Comparison of ENCODE assay signal across 1 cellular context in the genomic region with DNA sequence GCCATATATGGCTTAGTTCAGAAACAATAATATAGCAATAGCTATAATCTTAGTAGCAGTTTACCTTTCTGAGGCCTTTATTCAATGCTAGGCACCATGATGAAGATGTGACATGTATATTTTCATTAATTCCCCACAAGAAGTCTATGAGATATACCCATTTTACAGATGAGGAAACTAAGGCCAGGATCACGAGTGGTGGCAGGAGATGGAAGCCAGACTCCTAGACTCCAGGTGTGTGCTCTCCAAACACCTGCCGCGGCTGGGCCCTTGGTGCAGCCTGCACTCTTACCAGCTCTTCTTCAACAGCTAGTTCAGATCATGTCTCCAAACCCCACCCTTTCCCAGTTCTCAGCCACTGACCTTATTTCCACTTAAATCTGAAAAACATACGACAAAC.
TF ChIP-seq lines count a peak whose summit lies in the region.

No MANE protein-coding gene starts in this region.

TF ChIP-seq in K562, 482 proteins besides CTCF, POLR2A, EP300 and RAD21:
- TF ChIP-seq BRCA1 (IDR thresholded peaks at IDR 0.05) (no peak), BRCA1 (CRISPR knock-in tag; IDR thresholded peaks at IDR 0.05) (no peak), SIN3A (IDR thresholded peaks at IDR 0.05; ENCODE audit: borderline replicate concordance in 2 of 2, control insufficient read depth in 1 of 2, low read depth in 2 of 2, low read length in 2 of 2) (no peak), GABPA (tag; conservative IDR thresholded peaks at IDR 0.05; ENCODE audit: low read depth) (no peak), ADNP (tag; IDR thresholded peaks at IDR 0.05) (peak; percentile 89), CBX1 (IDR thresholded peaks at IDR 0.05; ENCODE audit: low read depth) (peak; percentile 48; the same call in 1 of the 2 replicates), TCF3 (CRISPR knock-in tag; IDR thresholded peaks at IDR 0.05) (no peak), CHD4 (IDR thresholded peaks at IDR 0.05; ENCODE audit: insufficient read depth, insufficient replicate concordance, low read depth, low read length, poor library complexity, severe bottlenecking) (peak; percentile 78), E2F3 (CRISPR knock-in tag; IDR thresholded peaks at IDR 0.05) (no peak), BCOR (IDR thresholded peaks at IDR 0.05) (peak; percentile 88), RBM25 (IDR thresholded peaks at IDR 0.05; ENCODE audit: low read depth, low read length, severe bottlenecking) (peak; percentile 91), RCOR1 (IDR thresholded peaks at IDR 0.05; ENCODE audit: borderline replicate concordance in 1 of 2, low read depth in 2 of 2, low read length in 2 of 2) (peak in 1 of 2 experiments; percentile 42; a peak in 1 of 4 replicates), SMARCA5 (IDR thresholded peaks at IDR 0.05) (peak; percentile 72; the same call in 1 of the 2 replicates), CXXC5 (CRISPR knock-in tag; IDR thresholded peaks at IDR 0.05) (no peak), PML (IDR thresholded peaks at IDR 0.05; ENCODE audit: low read length) (no peak), ZNF184 (CRISPR knock-in tag; IDR thresholded peaks at IDR 0.05) (no peak), JUN (IDR thresholded peaks at IDR 0.05; ENCODE audit: borderline replicate concordance, low read depth, low read length) (no peak), JUN (CRISPR knock-in tag; IDR thresholded peaks at IDR 0.05; ENCODE audit: borderline replicate concordance) (no peak), KDM2B (CRISPR knock-in tag; IDR thresholded peaks at IDR 0.05) (no peak), YY1 (IDR thresholded peaks at IDR 0.05; ENCODE audit: borderline replicate concordance in 1 of 3, control insufficient read depth in 1 of 3, extremely low read depth in 1 of 3, insufficient read depth in 3 of 3, insufficient read length in 1 of 3, insufficient replicate concordance in 2 of 3, low read depth in 1 of 3, low read length in 2 of 3) (no peak), SREBF1 (IDR thresholded peaks at IDR 0.05; ENCODE audit: borderline replicate concordance, low read depth, low read length) (no peak), KDM1A (IDR thresholded peaks at IDR 0.05) (peak; percentile 51 to 79; a peak in 3 of 4 replicates), ZNF165 (CRISPR knock-in tag; IDR thresholded peaks at IDR 0.05; ENCODE audit: borderline replicate concordance) (no peak)
- TF ChIP-seq, protein P1, sequence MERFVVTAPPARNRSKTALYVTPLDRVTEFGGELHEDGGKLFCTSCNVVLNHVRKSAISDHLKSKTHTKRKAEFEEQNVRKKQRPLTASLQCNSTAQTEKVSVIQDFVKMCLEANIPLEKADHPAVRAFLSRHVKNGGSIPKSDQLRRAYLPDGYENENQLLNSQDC (CRISPR knock-in tag; IDR thresholded peaks at IDR 0.05), result no peak
- TF ChIP-seq, protein P2, sequence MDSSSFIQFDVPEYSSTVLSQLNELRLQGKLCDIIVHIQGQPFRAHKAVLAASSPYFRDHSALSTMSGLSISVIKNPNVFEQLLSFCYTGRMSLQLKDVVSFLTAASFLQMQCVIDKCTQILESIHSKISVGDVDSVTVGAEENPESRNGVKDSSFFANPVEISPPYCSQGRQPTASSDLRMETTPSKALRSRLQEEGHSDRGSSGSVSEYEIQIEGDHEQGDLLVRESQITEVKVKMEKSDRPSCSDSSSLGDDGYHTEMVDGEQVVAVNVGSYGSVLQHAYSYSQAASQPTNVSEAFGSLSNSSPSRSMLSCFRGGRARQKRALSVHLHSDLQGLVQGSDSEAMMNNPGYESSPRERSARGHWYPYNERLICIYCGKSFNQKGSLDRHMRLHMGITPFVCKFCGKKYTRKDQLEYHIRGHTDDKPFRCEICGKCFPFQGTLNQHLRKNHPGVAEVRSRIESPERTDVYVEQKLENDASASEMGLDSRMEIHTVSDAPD (CRISPR knock-in tag; IDR thresholded peaks at IDR 0.05), result no peak
- TF ChIP-seq, protein P3, sequence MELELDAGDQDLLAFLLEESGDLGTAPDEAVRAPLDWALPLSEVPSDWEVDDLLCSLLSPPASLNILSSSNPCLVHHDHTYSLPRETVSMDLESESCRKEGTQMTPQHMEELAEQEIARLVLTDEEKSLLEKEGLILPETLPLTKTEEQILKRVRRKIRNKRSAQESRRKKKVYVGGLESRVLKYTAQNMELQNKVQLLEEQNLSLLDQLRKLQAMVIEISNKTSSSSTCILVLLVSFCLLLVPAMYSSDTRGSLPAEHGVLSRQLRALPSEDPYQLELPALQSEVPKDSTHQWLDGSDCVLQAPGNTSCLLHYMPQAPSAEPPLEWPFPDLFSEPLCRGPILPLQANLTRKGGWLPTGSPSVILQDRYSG (tag; conservative IDR thresholded peaks at IDR 0.05; ENCODE audit: low read depth), result no peak
- TF ChIP-seq, protein P4, sequence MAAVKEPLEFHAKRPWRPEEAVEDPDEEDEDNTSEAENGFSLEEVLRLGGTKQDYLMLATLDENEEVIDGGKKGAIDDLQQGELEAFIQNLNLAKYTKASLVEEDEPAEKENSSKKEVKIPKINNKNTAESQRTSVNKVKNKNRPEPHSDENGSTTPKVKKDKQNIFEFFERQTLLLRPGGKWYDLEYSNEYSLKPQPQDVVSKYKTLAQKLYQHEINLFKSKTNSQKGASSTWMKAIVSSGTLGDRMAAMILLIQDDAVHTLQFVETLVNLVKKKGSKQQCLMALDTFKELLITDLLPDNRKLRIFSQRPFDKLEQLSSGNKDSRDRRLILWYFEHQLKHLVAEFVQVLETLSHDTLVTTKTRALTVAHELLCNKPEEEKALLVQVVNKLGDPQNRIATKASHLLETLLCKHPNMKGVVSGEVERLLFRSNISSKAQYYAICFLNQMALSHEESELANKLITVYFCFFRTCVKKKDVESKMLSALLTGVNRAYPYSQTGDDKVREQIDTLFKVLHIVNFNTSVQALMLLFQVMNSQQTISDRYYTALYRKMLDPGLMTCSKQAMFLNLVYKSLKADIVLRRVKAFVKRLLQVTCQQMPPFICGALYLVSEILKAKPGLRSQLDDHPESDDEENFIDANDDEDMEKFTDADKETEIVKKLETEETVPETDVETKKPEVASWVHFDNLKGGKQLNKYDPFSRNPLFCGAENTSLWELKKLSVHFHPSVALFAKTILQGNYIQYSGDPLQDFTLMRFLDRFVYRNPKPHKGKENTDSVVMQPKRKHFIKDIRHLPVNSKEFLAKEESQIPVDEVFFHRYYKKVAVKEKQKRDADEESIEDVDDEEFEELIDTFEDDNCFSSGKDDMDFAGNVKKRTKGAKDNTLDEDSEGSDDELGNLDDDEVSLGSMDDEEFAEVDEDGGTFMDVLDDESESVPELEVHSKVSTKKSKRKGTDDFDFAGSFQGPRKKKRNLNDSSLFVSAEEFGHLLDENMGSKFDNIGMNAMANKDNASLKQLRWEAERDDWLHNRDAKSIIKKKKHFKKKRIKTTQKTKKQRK (IDR thresholded peaks at IDR 0.05; ENCODE audit: borderline replicate concordance, low read depth, low read length), result no peak
- TF ChIP-seq, protein P5, sequence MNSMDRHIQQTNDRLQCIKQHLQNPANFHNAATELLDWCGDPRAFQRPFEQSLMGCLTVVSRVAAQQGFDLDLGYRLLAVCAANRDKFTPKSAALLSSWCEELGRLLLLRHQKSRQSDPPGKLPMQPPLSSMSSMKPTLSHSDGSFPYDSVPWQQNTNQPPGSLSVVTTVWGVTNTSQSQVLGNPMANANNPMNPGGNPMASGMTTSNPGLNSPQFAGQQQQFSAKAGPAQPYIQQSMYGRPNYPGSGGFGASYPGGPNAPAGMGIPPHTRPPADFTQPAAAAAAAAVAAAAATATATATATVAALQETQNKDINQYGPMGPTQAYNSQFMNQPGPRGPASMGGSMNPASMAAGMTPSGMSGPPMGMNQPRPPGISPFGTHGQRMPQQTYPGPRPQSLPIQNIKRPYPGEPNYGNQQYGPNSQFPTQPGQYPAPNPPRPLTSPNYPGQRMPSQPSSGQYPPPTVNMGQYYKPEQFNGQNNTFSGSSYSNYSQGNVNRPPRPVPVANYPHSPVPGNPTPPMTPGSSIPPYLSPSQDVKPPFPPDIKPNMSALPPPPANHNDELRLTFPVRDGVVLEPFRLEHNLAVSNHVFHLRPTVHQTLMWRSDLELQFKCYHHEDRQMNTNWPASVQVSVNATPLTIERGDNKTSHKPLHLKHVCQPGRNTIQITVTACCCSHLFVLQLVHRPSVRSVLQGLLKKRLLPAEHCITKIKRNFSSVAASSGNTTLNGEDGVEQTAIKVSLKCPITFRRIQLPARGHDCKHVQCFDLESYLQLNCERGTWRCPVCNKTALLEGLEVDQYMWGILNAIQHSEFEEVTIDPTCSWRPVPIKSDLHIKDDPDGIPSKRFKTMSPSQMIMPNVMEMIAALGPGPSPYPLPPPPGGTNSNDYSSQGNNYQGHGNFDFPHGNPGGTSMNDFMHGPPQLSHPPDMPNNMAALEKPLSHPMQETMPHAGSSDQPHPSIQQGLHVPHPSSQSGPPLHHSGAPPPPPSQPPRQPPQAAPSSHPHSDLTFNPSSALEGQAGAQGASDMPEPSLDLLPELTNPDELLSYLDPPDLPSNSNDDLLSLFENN (IDR thresholded peaks at IDR 0.05; ENCODE audit: low read depth in 2 of 2, low read length in 2 of 2), result no peak
- TF ChIP-seq, protein P6, sequence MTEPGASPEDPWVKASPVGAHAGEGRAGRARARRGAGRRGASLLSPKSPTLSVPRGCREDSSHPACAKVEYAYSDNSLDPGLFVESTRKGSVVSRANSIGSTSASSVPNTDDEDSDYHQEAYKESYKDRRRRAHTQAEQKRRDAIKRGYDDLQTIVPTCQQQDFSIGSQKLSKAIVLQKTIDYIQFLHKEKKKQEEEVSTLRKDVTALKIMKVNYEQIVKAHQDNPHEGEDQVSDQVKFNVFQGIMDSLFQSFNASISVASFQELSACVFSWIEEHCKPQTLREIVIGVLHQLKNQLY (CRISPR knock-in tag; conservative IDR thresholded peaks at IDR 0.05), result no peak
